In the genomic region with DNA sequence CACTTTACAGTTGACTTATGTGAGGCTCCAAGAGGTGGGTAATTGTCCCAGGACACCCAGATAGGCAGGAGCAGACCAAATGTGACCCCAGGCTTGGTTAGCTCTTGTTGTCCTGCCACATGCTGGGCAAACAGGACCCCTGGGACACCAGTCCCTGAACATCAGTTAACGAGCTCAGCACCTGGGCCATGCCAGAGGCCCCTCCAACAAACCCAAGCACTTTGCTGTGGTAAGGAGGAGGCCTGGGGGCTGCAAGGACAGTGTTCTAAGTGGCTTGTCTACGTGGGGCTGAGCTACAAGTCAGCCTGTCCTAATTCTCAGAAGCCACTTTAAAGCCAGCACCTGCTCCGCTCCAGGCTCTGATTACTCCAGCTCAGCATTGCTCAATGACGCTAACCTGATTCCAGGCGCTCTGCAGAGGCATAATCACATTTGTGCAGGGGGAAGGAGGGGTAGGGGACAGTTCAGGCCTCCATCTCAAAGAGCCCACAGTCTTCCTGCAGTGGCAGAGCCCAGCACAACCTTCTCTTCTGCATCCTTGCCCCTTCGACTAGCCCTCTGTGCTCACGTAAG, we compare ENCODE assay signal across 21 cellular contexts. TPM values are rescaled to one million over a fixed set of nuclear protein-coding genes. Genes with fewer than 3 reads are reported as not detected.
DNase-seq lines count a peak whose midpoint lies in the region; ATAC-seq and TF ChIP-seq lines count a peak whose summit lies in the region.
"Had no signal": no experiment of that assay in that cellular context is flagged by ENCODE, and none has a peak within 500 bp of the region (broad histone marks: within the 10 kb centered on the region; RNA-seq: fewer than 3 reads in every experiment).

No MANE protein-coding gene starts in this region.

- H3K27ac Mint-ChIP-seq in CD8-positive, alpha-beta T cell = no peak overlapping the region
- H3K27ac Mint-ChIP-seq: activated CD4-positive, alpha-beta T cell treated with anti-CD3 and anti-CD28 coated beads, Interleukin-2, amount 10 ng/mL, durations not matched to agents 24 days and 14 days had no signal

- CTCF ChIA-PET in CD8-positive, alpha-beta T cell (lab: Charles Lee) = interaction anchor here (1.5 kb wide), 1 partner anchor 40 kb away, joined by 4 read pairs; no protein-coding TSS in a partner anchor

- H3K9me3 ChIP-seq in CD8-positive, alpha-beta T cell (ENCODE audit: low read length) = no peaks in the 10 kb centered on the region
- H3K9me3 ChIP-seq in gastroesophageal sphincter = no peaks in the 10 kb centered on the region
- H3K9me3 ChIP-seq: sigmoid colon had no signal

- peaks cover 13% of the 10 kb centered on the region for H3K27me3 Mint-ChIP-seq in CD8-positive, alpha-beta T cell (ENCODE audit: low read depth)

- H3K36me3 Mint-ChIP-seq in CD8-positive, alpha-beta T cell = no peaks in the 10 kb centered on the region

- DNase-seq in NCI-H1092 treated with DMSO at 0.1 percent for 48 hours (lab: John Stamatoyannopoulos, UW) = peak; percentile 78
- DNase-seq in NCI-H82 (lab: John Stamatoyannopoulos, UW) = peak; percentile 96
- peak; percentile 85 for DNase-seq in mesenteric fat pad (ENCODE audit: low spot score)
- DNase-seq in NCI-H345 treated with DMSO at 0.1 percent for 48 hours (lab: John Stamatoyannopoulos, UW; ENCODE audit: unreplicated experiment) = no peak
- DNase-seq in CD8-positive, alpha-beta T cell = no peak
- no peak for DNase-seq in amniotic stem cell (lab: John Stamatoyannopoulos, UW)
- DNase-seq: activated CD4-positive, alpha-beta T cell treated with anti-CD3 and anti-CD28 coated beads, Interleukin-2, amount 10 ng/mL, durations not matched to agents 24 days and 14 days; DMS 273 treated with DMSO at 0.1 percent for 48 hours; GM23248; hypothalamus; NCI-H526; nucleus accumbens; PC-9; sigmoid colon; stimulated activated CD4-positive, alpha-beta T cell treated with anti-CD3 and anti-CD28 coated beads, Interleukin-2, amount 100 ng/mL, for 48 hours; substantia nigra had no signal

- ATAC-seq in CD8-positive, alpha-beta T cell = no peak
- no peak for ATAC-seq in gastroesophageal sphincter

- TF ChIP-seq CTCF in C4-2B (conservative IDR thresholded peaks at IDR 0.05) (no peak), gastroesophageal sphincter (IDR thresholded peaks at IDR 0.05) (no peak)
- TF ChIP-seq CTCF in CD8-positive, alpha-beta T cell (IDR thresholded peaks at IDR 0.05) = no peak

- H3K27ac ChIP-seq in C4-2B (peak overlapping the region; percentile 86), gastroesophageal sphincter (no peak overlapping the region)
- no peak overlapping the region for H3K27ac ChIP-seq in CD8-positive, alpha-beta T cell (ENCODE audit: low read depth, low read length)
- H3K27ac ChIP-seq: GM23248, PC-9, sigmoid colon had no signal

- no peaks in the 10 kb centered on the region for H3K9me3 Mint-ChIP-seq in CD8-positive, alpha-beta T cell
- H3K9me3 Mint-ChIP-seq: activated CD4-positive, alpha-beta T cell treated with anti-CD3 and anti-CD28 coated beads, Interleukin-2, amount 10 ng/mL, durations not matched to agents 24 days and 14 days had no signal

- H3K27me3 ChIP-seq in CD8-positive, alpha-beta T cell (ENCODE audit: insufficient read depth, low read length) = no peaks in the 10 kb centered on the region
- H3K27me3 ChIP-seq in gastroesophageal sphincter = peaks cover 6% of the 10 kb centered on the region
- H3K27me3 ChIP-seq: sigmoid colon had no signal

- TF ChIP-seq EP300 in gastroesophageal sphincter (IDR thresholded peaks at IDR 0.05) = no peak

- intact Hi-C loops in CD8-positive, alpha-beta T cell (cut with DNase I, micrococcal nuclease) = no loop called here

- no peak overlapping the region for H3K4me3 ChIP-seq in CD8-positive, alpha-beta T cell (ENCODE audit: low read depth, low read length)
- no peak overlapping the region for H3K4me3 ChIP-seq in gastroesophageal sphincter
- H3K4me3 ChIP-seq: GM23248, PC-9, sigmoid colon had no signal

- no peaks in the 10 kb centered on the region for H3K36me3 ChIP-seq in CD8-positive, alpha-beta T cell (ENCODE audit: insufficient read depth, low read length)
- no peaks in the 10 kb centered on the region for H3K36me3 ChIP-seq in gastroesophageal sphincter
- H3K36me3 ChIP-seq: sigmoid colon had no signal

- POLR2A ChIA-PET in CD8-positive, alpha-beta T cell (lab: Charles Lee) = no interaction called here

- H3K4me3 Mint-ChIP-seq in CD8-positive, alpha-beta T cell = no peak overlapping the region
- H3K4me3 Mint-ChIP-seq: activated CD4-positive, alpha-beta T cell treated with anti-CD3 and anti-CD28 coated beads, Interleukin-2, amount 10 ng/mL, durations not matched to agents 24 days and 14 days had no signal

- TF ChIP-seq POLR2A in gastroesophageal sphincter (IDR thresholded peaks at IDR 0.05) = no peak

- H3K4me1 Mint-ChIP-seq in CD8-positive, alpha-beta T cell (ENCODE audit: low read depth) = no peaks in the 10 kb centered on the region
- H3K4me1 Mint-ChIP-seq: activated CD4-positive, alpha-beta T cell treated with anti-CD3 and anti-CD28 coated beads, Interleukin-2, amount 10 ng/mL, durations not matched to agents 24 days and 14 days had no signal

- no CpG with 5 or more reads among the region's 7 CpGs for WGBS in gastroesophageal sphincter (ENCODE audit: low coverage in 1 of 2), 2 donors

- H3K4me1 ChIP-seq in CD8-positive, alpha-beta T cell (ENCODE audit: insufficient read depth, low read length) = no peaks in the 10 kb centered on the region
- peaks cover 0 to 3% (median 3%) of the 10 kb centered on the region in 3 donors for H3K4me1 ChIP-seq in gastroesophageal sphincter

RNA-seq across cellular contexts. Expression of gene DDC, which starts 57.2 kb away (rescaled TPM):
- total RNA-seq in mesenteric fat pad (1.0 TPM), gastroesophageal sphincter (not detected)
- total RNA-seq in CD8-positive, alpha-beta T cell = not detected
- total RNA-seq: chondrocyte, GM23248, kidney epithelial cell, mononuclear cell, PC-9 had no signal

RNA-seq across cellular contexts. Expression of gene FIGNL1, which starts 57.8 kb away (rescaled TPM):
- total RNA-seq in mesenteric fat pad = 7.2 TPM
- total RNA-seq in CD8-positive, alpha-beta T cell = 10 to 100 TPM; 11.3 to 12.7 TPM
- total RNA-seq in gastroesophageal sphincter = 1 to 10 TPM; 5.0 to 8.5 (median 6.4) TPM

Comparison
In these comparisons a context has a peak if more than half of its experiments do, and no peak if none do; other contexts are left out.
1. DNase-seq: peak in NCI-H1092 treated with DMSO at 0.1 percent for 48 hours (single experiment), NCI-H82 (single experiment) and mesenteric fat pad (single experiment); none in NCI-H345 treated with DMSO at 0.1 percent for 48 hours (single experiment), CD8-positive, alpha-beta T cell (0 of 7) and amniotic stem cell (single experiment).